8 cellular contexts compared by ENCODE assay signal in the genomic region with DNA sequence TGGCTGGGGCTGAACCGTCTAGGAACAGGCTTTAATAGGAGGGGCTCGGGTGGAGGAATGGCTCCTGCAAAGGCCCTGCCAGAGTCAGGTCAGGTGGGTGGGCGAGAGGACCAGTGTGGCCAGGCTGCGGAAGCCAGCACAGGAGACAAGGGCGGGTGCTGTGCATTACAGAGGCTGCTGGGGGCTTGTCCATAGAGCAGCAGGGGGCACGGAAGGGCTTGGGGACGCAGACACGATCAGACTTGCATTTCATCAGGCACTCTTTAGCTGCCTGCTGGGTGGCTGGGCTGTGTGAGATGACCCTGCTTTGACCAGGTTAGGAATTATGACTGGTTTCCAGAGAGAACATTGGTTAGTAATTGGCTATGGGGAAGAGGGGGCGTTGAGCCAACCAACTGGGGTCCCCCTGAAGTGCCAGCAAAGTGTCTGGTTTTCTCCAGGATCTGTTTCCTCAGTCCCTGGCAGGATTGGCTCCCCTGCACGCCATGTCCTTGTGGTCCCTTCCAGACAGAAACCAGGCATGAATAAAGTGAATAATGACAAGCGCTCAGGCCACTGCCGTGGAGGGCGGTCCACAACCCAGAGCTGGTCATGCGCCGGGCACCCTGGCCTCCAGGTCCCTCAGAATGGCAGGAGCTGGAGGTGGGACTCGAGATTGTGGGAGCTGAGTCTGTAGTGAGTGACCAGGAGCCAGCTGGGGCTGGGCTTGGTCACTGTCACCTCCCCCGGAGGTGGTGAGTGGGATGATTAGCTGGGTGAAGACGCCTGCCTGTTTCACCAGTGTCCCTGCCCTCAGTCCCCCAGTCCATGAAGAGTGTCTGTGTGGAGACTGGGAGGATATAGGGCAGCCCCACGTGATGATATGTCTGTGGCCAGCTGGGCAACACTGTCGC. TPM values are rescaled to one million over a fixed set of nuclear protein-coding genes. Genes with fewer than 3 reads are reported as not detected.
DNase-seq lines count a peak whose midpoint lies in the region; ATAC-seq and TF ChIP-seq lines count a peak whose summit lies in the region.
"Not testable (repeated sequence)": the region's sequence is repeated elsewhere in the genome, so short reads cannot be mapped to it uniquely, and the experiment has no call there.

No MANE protein-coding gene starts in this region.

- in situ Hi-C loops in Panc1 (cut with HindIII; ENCODE audit: low pct_unique_long_range_greater_than_20kb, low sequenced_read_pairs): not testable (repeated sequence)

- POLR2A ChIA-PET in HEK293 (lab: Yijun Ruan, JAX): interaction anchor here (1.0 to 1.6 kb wide), 4 partner anchors 73 to 87 kb away, joined by 3 to 5 read pairs (median 4); a partner anchor contains a TSS
- POLR2A ChIA-PET in Panc1 (lab: Charles Lee): not testable (repeated sequence)

- not testable (repeated sequence) for DNase-seq in BE2C; Panc1 (ENCODE audit: low read depth, low spot score)
- DNase-seq in activated effector memory CD4-positive, alpha-beta T cell treated with anti-CD3 and anti-CD28 coated beads, Interleukin-2, amount 50 U/mL, for 16 hours: peak; percentile 63
- peak; percentile 20 for DNase-seq in stomach

- WGBS in ectodermal cell, 2 experiments: 52% methylated on average over 20 of the region's 20 CpGs
- WGBS in stomach, 5 donors: 41 to 49% (median 44%) methylated on average over 11 to 20 of the region's 20 CpGs

- peak overlapping the region; percentile 56 to 78 (median 71) for H3K27ac Mint-ChIP-seq in nephron

- H3K9me3 ChIP-seq in BE2C; HEK293 (ENCODE audit: control insufficient read depth, insufficient read depth, low read depth, low read length); Panc1 (ENCODE audit: control insufficient read depth, insufficient read depth, low read depth, low read length); ectodermal cell (ENCODE audit: control insufficient read depth, low read length); stomach: not testable (repeated sequence)

- H3K27me3 Mint-ChIP-seq in nephron (ENCODE audit: low read depth): not testable (repeated sequence)

- CTCF ChIA-PET in HEK293 (lab: Yijun Ruan, JAX); Panc1 (lab: Charles Lee): not testable (repeated sequence)

- H3K4me3 ChIP-seq in BE2C (ENCODE audit: low read depth, low read length) (peak overlapping the region; percentile 95), HEK293 (ENCODE audit: low read depth, low read length) (peak overlapping the region; percentile 96), Panc1 (ENCODE audit: low read depth in 2 of 2, low read length in 2 of 2) (peak overlapping the region; percentile 63 to 82), ectodermal cell (ENCODE audit: insufficient read depth, low read depth, low read length) (peak overlapping the region; percentile 82), iPS-11a (ENCODE audit: low read depth, low read length) (peak overlapping the region; percentile 87), stomach (peak overlapping the region; percentile 90 to 98 (median 94))

- not testable (repeated sequence) for H3K27me3 ChIP-seq in BE2C; Panc1 (ENCODE audit: control insufficient read depth, insufficient read depth, low read length); ectodermal cell (ENCODE audit: control insufficient read depth, insufficient read depth, low read length, poor library complexity, severe bottlenecking); stomach

- not testable (repeated sequence) for H3K36me3 ChIP-seq in BE2C; HEK293 (ENCODE audit: control insufficient read depth in 2 of 2, insufficient read depth in 1 of 2, low read length in 2 of 2); Panc1 (ENCODE audit: control insufficient read depth, insufficient read depth, low read length); ectodermal cell (ENCODE audit: control insufficient read depth, insufficient read depth, low read length); stomach

- not testable (repeated sequence) for TF ChIP-seq EP300 in stomach (IDR thresholded peaks at IDR 0.05)

- TSS peak; percentile 89 for BruUV-seq in Panc1 (replicated peaks; lab: Mats Ljungman, UMichigan)

- TF ChIP-seq POLR2A in stomach (IDR thresholded peaks at IDR 0.05): not testable (repeated sequence)

- not testable (repeated sequence) for H3K4me1 ChIP-seq in BE2C; HEK293 (ENCODE audit: control insufficient read depth, insufficient read depth, low read length); Panc1 (ENCODE audit: control insufficient read depth, insufficient read depth, low read length); ectodermal cell (ENCODE audit: control insufficient read depth, insufficient read depth, low read length)
- H3K4me1 ChIP-seq in stomach: peaks cover 20 to 56% (median 35%) of the 10 kb centered on the region in 4 donors

- not testable (repeated sequence) for H3K36me3 Mint-ChIP-seq in nephron (ENCODE audit: low read depth)

- H3K4me1 Mint-ChIP-seq in nephron: peaks cover 27% of the 10 kb centered on the region

- H3K4me3 Mint-ChIP-seq in nephron: peak overlapping the region; percentile 90 to 94 (median 91)

- H3K9me3 Mint-ChIP-seq in nephron: not testable (repeated sequence)

- not testable (repeated sequence) for TF ChIP-seq CTCF in BE2C (IDR thresholded peaks at IDR 0.05; ENCODE audit: low read depth, low read length); HEK293 (tag by site-specific recombination; IDR thresholded peaks at IDR 0.05); Panc1 (IDR thresholded peaks at IDR 0.05); nephron (IDR thresholded peaks at IDR 0.05; ENCODE audit: unreplicated experiment in 3 of 3); stomach (IDR thresholded peaks at IDR 0.05)

- intact Hi-C loops in Panc1 (cut with micrococcal nuclease; ENCODE audit: unreplicated experiment); stomach (cut with DNase I; ENCODE audit: low total_unique reads): not testable (repeated sequence)

- peak; percentile 5; the same call in 1 of the 2 replicates for ATAC-seq in Panc1

- H3K27ac ChIP-seq in HEK293 (ENCODE audit: extremely low read depth, low read depth, low read length): peak overlapping the region; percentile 89; the same call in 1 of the 2 replicates
- peak overlapping the region; percentile 81 for H3K27ac ChIP-seq in Panc1 (ENCODE audit: low read length)
- not testable (repeated sequence) for H3K27ac ChIP-seq in ectodermal cell (ENCODE audit: insufficient read depth, low read depth, low read length, poor library complexity, severe bottlenecking)
- peak overlapping the region; percentile 78 to 90 (median 89) for H3K27ac ChIP-seq in stomach

TF ChIP-seq in HEK293, 187 proteins besides CTCF, POLR2A, EP300 and RAD21:
- peak; percentile 48; the same call in 1 of the 2 replicates for TF ChIP-seq GLIS2 (tag by site-specific recombination; IDR thresholded peaks at IDR 0.05)
- TF ChIP-seq ZIC2 (tag by site-specific recombination; IDR thresholded peaks at IDR 0.05): peak; percentile 15; the same call in 1 of the 2 replicates
- TF ChIP-seq, protein P1, sequence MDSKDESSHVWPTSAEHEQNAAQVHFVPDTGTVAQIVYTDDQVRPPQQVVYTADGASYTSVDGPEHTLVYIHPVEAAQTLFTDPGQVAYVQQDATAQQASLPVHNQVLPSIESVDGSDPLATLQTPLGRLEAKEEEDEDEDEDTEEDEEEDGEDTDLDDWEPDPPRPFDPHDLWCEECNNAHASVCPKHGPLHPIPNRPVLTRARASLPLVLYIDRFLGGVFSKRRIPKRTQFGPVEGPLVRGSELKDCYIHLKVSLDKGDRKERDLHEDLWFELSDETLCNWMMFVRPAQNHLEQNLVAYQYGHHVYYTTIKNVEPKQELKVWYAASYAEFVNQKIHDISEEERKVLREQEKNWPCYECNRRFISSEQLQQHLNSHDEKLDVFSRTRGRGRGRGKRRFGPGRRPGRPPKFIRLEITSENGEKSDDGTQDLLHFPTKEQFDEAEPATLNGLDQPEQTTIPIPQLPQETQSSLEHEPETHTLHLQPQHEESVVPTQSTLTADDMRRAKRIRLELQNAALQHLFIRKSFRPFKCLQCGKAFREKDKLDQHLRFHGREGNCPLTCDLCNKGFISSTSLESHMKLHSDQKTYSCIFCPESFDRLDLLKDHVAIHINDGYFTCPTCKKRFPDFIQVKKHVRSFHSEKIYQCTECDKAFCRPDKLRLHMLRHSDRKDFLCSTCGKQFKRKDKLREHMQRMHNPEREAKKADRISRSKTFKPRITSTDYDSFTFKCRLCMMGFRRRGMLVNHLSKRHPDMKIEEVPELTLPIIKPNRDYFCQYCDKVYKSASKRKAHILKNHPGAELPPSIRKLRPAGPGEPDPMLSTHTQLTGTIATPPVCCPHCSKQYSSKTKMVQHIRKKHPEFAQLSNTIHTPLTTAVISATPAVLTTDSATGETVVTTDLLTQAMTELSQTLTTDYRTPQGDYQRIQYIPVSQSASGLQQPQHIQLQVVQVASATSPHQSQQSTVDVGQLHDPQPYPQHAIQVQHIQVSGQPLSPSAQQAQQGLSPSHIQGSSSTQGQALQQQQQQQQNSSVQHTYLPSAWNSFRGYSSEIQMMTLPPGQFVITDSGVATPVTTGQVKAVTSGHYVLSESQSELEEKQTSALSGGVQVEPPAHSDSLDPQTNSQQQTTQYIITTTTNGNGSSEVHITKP (tag by site-specific recombination; IDR thresholded peaks at IDR 0.05): peak; percentile 78
- peak; percentile 73 for TF ChIP-seq GLIS1 (tag by site-specific recombination; IDR thresholded peaks at IDR 0.05)

RNA-seq across cellular contexts. Expression of a gene that starts 1.0 kb away (rescaled TPM):
- polyA plus RNA-seq in BE2C (2012; ENCODE audit: insufficient read depth, insufficient read length, low read depth): 200 TPM
- total RNA-seq in Panc1 (2021; ENCODE audit: unreplicated experiment): 43.5 TPM
- 61.5 TPM for polyA plus RNA-seq in Panc1 (2012; ENCODE audit: insufficient read length)
- polyA plus RNA-seq in ectodermal cell (2013, experiment 1 of 4): 50.2 TPM
- 38.1 TPM for polyA plus RNA-seq in ectodermal cell (2013, experiment 2 of 4)
- polyA plus RNA-seq in ectodermal cell (2013, experiment 3 of 4): 47.2 TPM
- polyA plus RNA-seq in ectodermal cell (2013, experiment 4 of 4): 46.1 TPM
- 100 to 1,000 TPM in 1 of 5 donors, 10 to 100 TPM in 4; 21.4 to 148 (median 46.1) TPM for total RNA-seq in stomach
- 10 to 100 TPM; 81.5 to 88.3 (median 83.3) TPM for polyA plus RNA-seq in stomach

RNA-seq across cellular contexts. Expression of a gene that starts 52.8 kb away (rescaled TPM):
- polyA plus RNA-seq in BE2C (2012; ENCODE audit: insufficient read depth, insufficient read length, low read depth): 68.7 TPM
- total RNA-seq in Panc1 (2021; ENCODE audit: unreplicated experiment) (16.3 TPM), stomach (1 to 10 TPM in 1 of 5 donors, under 1 TPM in 1, not detected in 3; 0.92 to 1.7 TPM)
- polyA plus RNA-seq in Panc1 (2012; ENCODE audit: insufficient read length): 21.3 TPM
- 27.5 TPM for polyA plus RNA-seq in ectodermal cell (2013, experiment 1 of 4)
- 25.9 TPM for polyA plus RNA-seq in ectodermal cell (2013, experiment 2 of 4)
- 23.4 TPM for polyA plus RNA-seq in ectodermal cell (2013, experiment 3 of 4)
- polyA plus RNA-seq in ectodermal cell (2013, experiment 4 of 4): 22.3 TPM
- polyA plus RNA-seq in stomach: 1 to 10 TPM; 1.4 to 2.2 (median 2.0) TPM
